Comparison of ENCODE assay signal across 15 cellular contexts in the genomic region with DNA sequence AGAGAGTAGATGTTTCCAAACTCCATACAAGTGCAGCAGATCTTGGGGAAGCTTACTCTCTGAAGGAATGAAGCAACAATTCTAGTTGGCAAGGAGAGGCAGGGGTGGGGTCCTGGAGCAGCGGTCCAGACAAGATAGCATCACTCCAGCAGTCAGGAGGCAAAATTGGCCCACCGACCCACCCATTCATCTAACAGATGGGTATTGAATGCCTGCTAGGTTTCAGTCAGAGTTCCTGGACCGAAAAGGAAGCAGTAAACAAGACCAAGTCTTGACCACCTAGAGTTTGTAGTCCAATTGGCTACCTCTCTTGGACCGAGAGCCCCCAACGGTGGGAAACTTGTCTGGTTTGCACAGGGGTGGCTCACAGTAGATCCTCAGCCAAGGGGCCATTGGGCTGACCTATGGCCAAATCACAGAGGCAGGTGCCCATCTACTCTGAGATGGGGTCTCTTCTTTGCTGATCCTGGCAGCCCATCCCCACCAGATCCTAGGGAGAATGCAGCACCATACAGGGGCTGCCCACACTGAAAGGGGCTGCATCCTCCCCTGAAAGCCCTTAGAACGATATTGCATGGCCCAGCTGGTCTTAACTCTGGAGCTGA.
"Had no signal": no experiment of that assay in that cellular context is flagged by ENCODE, and none has a peak within 500 bp of the region (broad histone marks: within the 10 kb centered on the region; RNA-seq: fewer than 3 reads in every experiment).

No MANE protein-coding gene starts in this region.

- ATAC-seq: activated CD4-positive, CD25-positive, alpha-beta regulatory T cell treated with anti-CD3 and anti-CD28 coated beads, Interleukin-2, amount 50 U/mL, for 24 hours had no signal

- H3K27ac Mint-ChIP-seq: activated T-helper 1 cell treated with anti-CD3 and anti-CD28 coated beads, Interleukin-12 subunit alpha, Interleukin-12 subunit beta, Interleukin-2, Interleukin-4 antibody, amounts not matched to agents 30 ng/mL and 10 ng/mL and 1 ng/mL, durations not matched to agents 14 hours and 24 hours and 36 hours; stimulated activated effector memory CD8-positive, alpha-beta T cell treated with anti-CD3 and anti-CD28 coated beads, Interleukin-12 subunit alpha, Interleukin-12 subunit beta, amount 100 ng/mL, for 72 hours had no signal

- DNase-seq: activated naive CD4-positive, alpha-beta T cell; dermis blood vessel endothelial cell; foreskin keratinocyte; midbrain; stimulated activated CD4-positive, alpha-beta T cell treated with anti-CD3 and anti-CD28 coated beads, Interleukin-4, amount 100 ng/mL, for 1 hour; T-helper 1 cell; T1000; thyroid gland had no signal

- H3K4me1 Mint-ChIP-seq: stimulated activated effector memory CD8-positive, alpha-beta T cell treated with anti-CD3 and anti-CD28 coated beads, Interleukin-12 subunit alpha, Interleukin-12 subunit beta, amount 100 ng/mL, for 72 hours had no signal

- H3K36me3 Mint-ChIP-seq: stimulated activated effector memory CD8-positive, alpha-beta T cell treated with anti-CD3 and anti-CD28 coated beads, Interleukin-12 subunit alpha, Interleukin-12 subunit beta, amount 100 ng/mL, for 72 hours had no signal

- H3K4me3 Mint-ChIP-seq: activated T-helper 1 cell treated with anti-CD3 and anti-CD28 coated beads, Interleukin-12 subunit alpha, Interleukin-12 subunit beta, Interleukin-2, Interleukin-4 antibody, amounts not matched to agents 30 ng/mL and 10 ng/mL and 1 ng/mL, durations not matched to agents 14 hours and 24 hours and 36 hours; stimulated activated effector memory CD8-positive, alpha-beta T cell treated with anti-CD3 and anti-CD28 coated beads, Interleukin-12 subunit alpha, Interleukin-12 subunit beta, amount 100 ng/mL, for 72 hours had no signal

- FAIRE-seq: islet of Langerhans had no signal

- H3K27ac ChIP-seq: foreskin keratinocyte, prostate gland, right atrium auricular region, thyroid gland had no signal

- H3K9me3 Mint-ChIP-seq: activated T-helper 1 cell treated with anti-CD3 and anti-CD28 coated beads, Interleukin-12 subunit alpha, Interleukin-12 subunit beta, Interleukin-2, Interleukin-4 antibody, amounts not matched to agents 30 ng/mL and 10 ng/mL and 1 ng/mL, durations not matched to agents 14 hours and 24 hours and 36 hours; neural crest cell; stimulated activated effector memory CD8-positive, alpha-beta T cell treated with anti-CD3 and anti-CD28 coated beads, Interleukin-12 subunit alpha, Interleukin-12 subunit beta, amount 100 ng/mL, for 72 hours had no signal
